ENCODE assay signal across 8 cellular contexts in the genomic region with DNA sequence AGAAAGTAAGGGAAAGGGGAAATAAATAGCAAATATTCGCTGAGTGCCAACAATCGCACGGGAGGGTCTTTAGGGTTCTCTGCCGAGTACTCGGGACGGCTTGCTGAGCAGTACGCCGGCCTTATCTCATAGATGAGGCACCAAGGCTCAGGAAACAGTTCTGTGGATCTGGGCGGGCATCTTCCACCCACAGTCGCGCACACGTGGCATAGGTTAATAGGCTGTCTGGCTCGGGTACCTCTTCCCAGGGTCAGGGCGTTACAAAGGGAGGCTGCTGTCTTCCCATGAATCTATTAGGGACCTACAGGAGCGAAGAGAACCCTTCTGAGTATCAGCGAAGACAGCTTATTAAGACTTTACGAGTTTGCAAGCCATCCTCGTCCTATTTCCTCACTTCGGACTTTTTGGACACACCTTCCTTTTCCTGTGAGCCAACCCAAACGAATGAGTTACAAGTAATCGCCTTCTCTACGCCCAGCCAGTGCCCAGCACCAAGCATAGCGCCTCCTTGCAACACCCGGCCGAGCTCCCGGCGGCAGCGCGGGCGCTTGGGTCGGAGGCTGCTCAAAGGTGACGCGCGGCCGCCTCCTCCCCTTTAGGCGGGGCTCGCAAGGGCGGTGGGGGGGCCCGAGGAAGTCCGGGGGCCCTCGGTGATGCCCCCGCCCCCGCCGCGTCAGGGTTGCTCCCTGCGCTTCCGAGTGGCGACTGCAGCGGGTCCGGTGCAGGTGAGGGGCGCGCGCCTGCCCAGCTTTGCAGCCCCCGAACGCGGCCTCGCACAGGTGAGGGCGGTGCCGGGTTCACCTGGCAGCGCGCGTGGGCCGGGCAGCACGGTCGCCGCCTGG. TPM values are rescaled to one million over a fixed set of nuclear protein-coding genes. Genes with fewer than 3 reads are reported as not detected.
A peak's percentile ranks its signal among the peaks of the same experiment; 100 is the strongest.
DNase-seq lines count a peak whose midpoint lies in the region; ATAC-seq lines count a peak whose summit lies in the region.

A gene with protein sequence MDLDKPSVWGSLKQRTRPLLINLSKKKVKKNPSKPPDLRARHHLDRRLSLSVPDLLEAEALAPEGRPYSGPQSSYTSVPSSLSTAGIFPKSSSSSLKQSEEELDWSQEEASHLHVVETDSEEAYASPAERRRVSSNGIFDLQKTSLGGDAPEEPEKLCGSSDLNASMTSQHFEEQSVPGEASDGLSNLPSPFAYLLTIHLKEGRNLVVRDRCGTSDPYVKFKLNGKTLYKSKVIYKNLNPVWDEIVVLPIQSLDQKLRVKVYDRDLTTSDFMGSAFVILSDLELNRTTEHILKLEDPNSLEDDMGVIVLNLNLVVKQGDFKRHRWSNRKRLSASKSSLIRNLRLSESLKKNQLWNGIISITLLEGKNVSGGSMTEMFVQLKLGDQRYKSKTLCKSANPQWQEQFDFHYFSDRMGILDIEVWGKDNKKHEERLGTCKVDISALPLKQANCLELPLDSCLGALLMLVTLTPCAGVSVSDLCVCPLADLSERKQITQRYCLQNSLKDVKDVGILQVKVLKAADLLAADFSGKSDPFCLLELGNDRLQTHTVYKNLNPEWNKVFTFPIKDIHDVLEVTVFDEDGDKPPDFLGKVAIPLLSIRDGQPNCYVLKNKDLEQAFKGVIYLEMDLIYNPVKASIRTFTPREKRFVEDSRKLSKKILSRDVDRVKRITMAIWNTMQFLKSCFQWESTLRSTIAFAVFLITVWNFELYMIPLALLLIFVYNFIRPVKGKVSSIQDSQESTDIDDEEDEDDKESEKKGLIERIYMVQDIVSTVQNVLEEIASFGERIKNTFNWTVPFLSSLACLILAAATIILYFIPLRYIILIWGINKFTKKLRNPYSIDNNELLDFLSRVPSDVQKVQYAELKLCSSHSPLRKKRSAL (plus strand): TSS at position 676 of the 842 bp plus-strand sequence. CDS start 66,705 bp downstream, outside the sequence.

- H3K27ac Mint-ChIP-seq in activated CD4-positive, alpha-beta T cell treated with anti-CD3 and anti-CD28 coated beads, Interleukin-2, amount 10 ng/mL, durations not matched to agents 24 days and 14 days: peak within 1 kb of the TSS; percentile 97

- H3K27me3 Mint-ChIP-seq in activated CD4-positive, alpha-beta T cell treated with anti-CD3 and anti-CD28 coated beads, Interleukin-2, amount 10 ng/mL, durations not matched to agents 24 days and 14 days: no peaks in the 10 kb centered on the region

- ATAC-seq in GM18508 (IDR thresholded peaks at IDR 0.05; ENCODE audit: insufficient read depth, unreplicated experiment) (peak; percentile 33), HG02938 (IDR thresholded peaks at IDR 0.05; ENCODE audit: unreplicated experiment) (peak; percentile 48)

- intact Hi-C loops in activated CD4-positive, alpha-beta T cell treated with anti-CD3 and anti-CD28 coated beads, Interleukin-2, amount 10 ng/mL, durations not matched to agents 24 days and 14 days (cut with micrococcal nuclease): loop anchor here (1.0 to 10.0 kb wide), 6 partner anchors 41 to 1426 kb away; no protein-coding TSS in a partner anchor

- peak; percentile 19 for DNase-seq in NCI-H2227 treated with DMSO at 0.1 percent for 48 hours (lab: John Stamatoyannopoulos, UW)
- peak; percentile 96 for DNase-seq in activated CD4-positive, alpha-beta T cell treated with anti-CD3 and anti-CD28 coated beads, Interleukin-2, amount 10 ng/mL, durations not matched to agents 24 days and 14 days
- DNase-seq in effector CD4-positive, alpha-beta T cell: peak; percentile 67
- DNase-seq in mesenteric fat pad (ENCODE audit: low spot score): peak; percentile 92
- DNase-seq in stimulated activated CD8-positive, alpha-beta memory T cell treated with anti-CD3 and anti-CD28 coated beads, Interleukin-4, amount 100 ng/mL, for 4 hours (ENCODE audit: low read depth in 2 of 2, low spot score in 1 of 2): peak; percentile 48 to 72
- no peak for DNase-seq in cerebellar nuclear complex (lab: John Stamatoyannopoulos, UW)

- H3K4me1 Mint-ChIP-seq in activated CD4-positive, alpha-beta T cell treated with anti-CD3 and anti-CD28 coated beads, Interleukin-2, amount 10 ng/mL, durations not matched to agents 24 days and 14 days: peaks cover 69% of the 10 kb centered on the region

- peak within 1 kb of the TSS; percentile 89 for H3K4me3 Mint-ChIP-seq in activated CD4-positive, alpha-beta T cell treated with anti-CD3 and anti-CD28 coated beads, Interleukin-2, amount 10 ng/mL, durations not matched to agents 24 days and 14 days

- H3K36me3 Mint-ChIP-seq in activated CD4-positive, alpha-beta T cell treated with anti-CD3 and anti-CD28 coated beads, Interleukin-2, amount 10 ng/mL, durations not matched to agents 24 days and 14 days (ENCODE audit: low read depth): peaks cover 25% of the 10 kb centered on the region

- no peaks in the 10 kb centered on the region for H3K9me3 Mint-ChIP-seq in activated CD4-positive, alpha-beta T cell treated with anti-CD3 and anti-CD28 coated beads, Interleukin-2, amount 10 ng/mL, durations not matched to agents 24 days and 14 days

RNA-seq across cellular contexts. Expression of the gene that starts here (rescaled TPM):
- total RNA-seq in activated CD4-positive, alpha-beta T cell treated with anti-CD3 and anti-CD28 coated beads, Interleukin-2, amount 10 ng/mL, durations not matched to agents 24 days and 14 days: 49.8 and 58.9 TPM in 2 replicates
- total RNA-seq in mesenteric fat pad: 11.0 TPM

Comparison
In these comparisons a context has a peak if more than half of its experiments do, and no peak if none do; other contexts are left out.
1. DNase-seq: peak in NCI-H2227 treated with DMSO at 0.1 percent for 48 hours (single experiment), activated CD4-positive, alpha-beta T cell treated with anti-CD3 and anti-CD28 coated beads, Interleukin-2, amount 10 ng/mL, durations not matched to agents 24 days and 14 days (single experiment), effector CD4-positive, alpha-beta T cell (single experiment), mesenteric fat pad (single experiment) and stimulated activated CD8-positive, alpha-beta memory T cell treated with anti-CD3 and anti-CD28 coated beads, Interleukin-4, amount 100 ng/mL, for 4 hours (2 of 2); none in cerebellar nuclear complex (0 of 2).